In genomic region chr4:54090804-54091623, GRCh38 we compare ENCODE assay signal across 8 cellular contexts. TPM values are rescaled to one million over a fixed set of nuclear protein-coding genes. Genes with fewer than 3 reads are reported as not detected.
DNase-seq lines count a peak whose midpoint lies in the region; ATAC-seq and TF ChIP-seq lines count a peak whose summit lies in the region.

No MANE protein-coding gene starts in this region.

- H3K9me3 Mint-ChIP-seq in activated CD4-positive, alpha-beta memory T cell treated with anti-CD3 and anti-CD28 coated beads for 36 hours: no peaks in the 10 kb centered on the region
- H3K9me3 Mint-ChIP-seq in osteocyte (ENCODE audit: unreplicated experiment): no peaks in the 10 kb centered on the region

- peak overlapping the region; percentile 66 for H3K4me3 ChIP-seq in fibroblast of the aortic adventitia (ENCODE audit: low read depth, low read length)

- CTCF ChIA-PET in activated CD4-positive, alpha-beta memory T cell treated with anti-CD3 and anti-CD28 coated beads for 36 hours (lab: Charles Lee): interaction anchor here (0.7 to 1.9 kb wide), 3 partner anchors 25 to 142 kb away, joined by 3 to 4 read pairs (median 3); no protein-coding TSS in a partner anchor

- POLR2A ChIA-PET in activated CD4-positive, alpha-beta memory T cell treated with anti-CD3 and anti-CD28 coated beads for 36 hours (lab: Charles Lee): no interaction called here

- H3K4me3 Mint-ChIP-seq in activated CD4-positive, alpha-beta memory T cell treated with anti-CD3 and anti-CD28 coated beads for 36 hours: peak overlapping the region; percentile 51
- H3K4me3 Mint-ChIP-seq in osteocyte (ENCODE audit: unreplicated experiment): peak overlapping the region; percentile 91

- no peaks in the 10 kb centered on the region for H3K36me3 Mint-ChIP-seq in activated CD4-positive, alpha-beta memory T cell treated with anti-CD3 and anti-CD28 coated beads for 36 hours
- no peaks in the 10 kb centered on the region for H3K36me3 Mint-ChIP-seq in osteocyte (ENCODE audit: unreplicated experiment)

- peak; percentile 28 for DNase-seq in DMS79 treated with DMSO at 0.1 percent for 48 hours (lab: John Stamatoyannopoulos, UW)
- no peak for DNase-seq in DMS79 (lab: John Stamatoyannopoulos, UW)
- peak; percentile 22 for DNase-seq in activated CD4-positive, alpha-beta memory T cell treated with anti-CD3 and anti-CD28 coated beads for 36 hours
- DNase-seq in fibroblast of the aortic adventitia (ENCODE audit: low read depth): peak; percentile 23
- DNase-seq in osteocyte (ENCODE audit: extremely low spot score, unreplicated experiment): no peak
- no peak for DNase-seq in RKO (ENCODE audit: low spot score)

- peaks cover 46% of the 10 kb centered on the region for H3K27me3 Mint-ChIP-seq in activated CD4-positive, alpha-beta memory T cell treated with anti-CD3 and anti-CD28 coated beads for 36 hours
- H3K27me3 Mint-ChIP-seq in osteocyte (ENCODE audit: unreplicated experiment): peaks cover under 1% of the 10 kb centered on the region

- H3K4me1 Mint-ChIP-seq in activated CD4-positive, alpha-beta memory T cell treated with anti-CD3 and anti-CD28 coated beads for 36 hours (ENCODE audit: low read depth): peaks cover 22% of the 10 kb centered on the region
- peaks cover 8% of the 10 kb centered on the region for H3K4me1 Mint-ChIP-seq in osteocyte (ENCODE audit: unreplicated experiment)

- TF ChIP-seq CTCF in fibroblast of the aortic adventitia (IDR thresholded peaks at IDR 0.05; ENCODE audit: insufficient read depth, low read length): no peak
- no peak for TF ChIP-seq CTCF in osteocyte (IDR thresholded peaks at IDR 0.05)

- no peak overlapping the region for H3K27ac Mint-ChIP-seq in activated CD4-positive, alpha-beta memory T cell treated with anti-CD3 and anti-CD28 coated beads for 36 hours
- no peak overlapping the region for H3K27ac Mint-ChIP-seq in osteocyte (ENCODE audit: unreplicated experiment)

- intact Hi-C loops in activated CD4-positive, alpha-beta memory T cell treated with anti-CD3 and anti-CD28 coated beads for 36 hours (cut with micrococcal nuclease): no loop called here

- ATAC-seq in HG02973 (IDR thresholded peaks at IDR 0.05; ENCODE audit: unreplicated experiment) (peak; percentile 43), HG03460 (IDR thresholded peaks at IDR 0.05; ENCODE audit: unreplicated experiment) (no peak)

RNA-seq across cellular contexts. Expression of gene GSX2, which starts 8.9 kb away (rescaled TPM):
- not detected for total RNA-seq in activated CD4-positive, alpha-beta memory T cell treated with anti-CD3 and anti-CD28 coated beads for 36 hours
- not detected in 2 replicates for total RNA-seq in fibroblast of the aortic adventitia (ENCODE audit: low replicate concordance)
- total RNA-seq in osteocyte: 0.35 and 0.47 TPM in 2 replicates

RNA-seq across cellular contexts. Expression of gene CHIC2, which starts 26.6 kb away (rescaled TPM):
- 10 to 100 TPM; 11.2 to 11.8 TPM for total RNA-seq in activated CD4-positive, alpha-beta memory T cell treated with anti-CD3 and anti-CD28 coated beads for 36 hours
- total RNA-seq in fibroblast of the aortic adventitia (ENCODE audit: low replicate concordance): 39.2 and 88.4 TPM in 2 replicates
- 55.9 and 64.1 TPM in 2 replicates for total RNA-seq in osteocyte

Comparison
In these comparisons a context has a peak if more than half of its experiments do, and no peak if none do; other contexts are left out.
1. DNase-seq: peak in DMS79 treated with DMSO at 0.1 percent for 48 hours (single experiment), activated CD4-positive, alpha-beta memory T cell treated with anti-CD3 and anti-CD28 coated beads for 36 hours (single experiment) and fibroblast of the aortic adventitia (single experiment); none in DMS79 (single experiment), osteocyte (single experiment) and RKO (single experiment).